In the genomic region with DNA sequence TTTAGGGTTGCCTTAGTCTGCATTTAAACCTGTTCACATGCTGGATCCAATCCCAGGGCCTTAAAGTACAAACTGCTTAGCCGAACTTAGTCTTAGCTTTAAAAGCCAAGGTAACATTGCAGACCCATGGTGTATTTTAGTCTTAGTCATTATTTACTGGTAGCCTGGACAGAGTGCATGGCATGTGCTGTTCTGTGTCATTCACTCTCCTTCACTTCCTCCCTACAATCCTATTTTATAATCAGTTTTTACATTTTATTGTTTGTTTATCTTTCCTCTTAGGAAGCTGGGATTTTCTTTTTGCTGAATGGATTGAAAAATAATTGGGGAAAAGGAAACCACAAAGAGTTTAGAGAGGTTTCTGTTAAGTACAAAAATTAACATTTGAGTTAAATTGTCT, we compare ENCODE assay signal across 34 cellular contexts. TPM values are rescaled to one million over a fixed set of nuclear protein-coding genes. Genes with fewer than 3 reads are reported as not detected.
"Had no signal": no experiment of that assay in that cellular context is flagged by ENCODE, and none has a peak within 500 bp of the region (broad histone marks: within the 10 kb centered on the region; RNA-seq: fewer than 3 reads in every experiment).

No MANE protein-coding gene starts in this region.

- FAIRE-seq: kidney, TTC549 had no signal

- H3K4me1 ChIP-seq: ascending aorta, sigmoid colon, suprapubic skin, tibial artery, upper lobe of right lung had no signal

- H3K27me3 ChIP-seq: ascending aorta, cardiac muscle cell, dorsolateral prefrontal cortex, sigmoid colon, suprapubic skin, tibial artery, upper lobe of right lung had no signal

- H3K4me3 ChIP-seq: ascending aorta, cardiac muscle cell, coronary artery, dorsolateral prefrontal cortex, sigmoid colon, suprapubic skin, tibial artery, upper lobe of right lung had no signal

- ATAC-seq: activated CD4-positive, CD25-positive, alpha-beta regulatory T cell treated with anti-CD3 and anti-CD28 coated beads, Interleukin-2, amount 50 U/mL, for 24 hours; natural killer cell treated with Interleukin-12 subunit alpha and Interleukin-12 subunit beta and Interleukin-15 and Interleukin-18, amount 100 ng/mL, for 72 hours; upper lobe of right lung had no signal

- H3K27ac ChIP-seq: ascending aorta, cardiac muscle cell, coronary artery, dorsolateral prefrontal cortex, sigmoid colon, suprapubic skin, tibial artery, upper lobe of right lung, VCaP had no signal

- DNase-seq: activated CD4-positive, alpha-beta memory T cell treated with anti-CD3 and anti-CD28 coated beads, Interleukin-2, amount 10 ng/mL, durations not matched to agents 7 days and 5 days; activated CD4-positive, alpha-beta T cell treated with anti-CD3 and anti-CD28 coated beads, Interleukin-2, amount 10 ng/mL, durations not matched to agents 24 days and 14 days; activated CD8-positive, alpha-beta memory T cell treated with anti-CD3 and anti-CD28 coated beads, Interleukin-2, amount 50 U/mL, for 48 hours; activated gamma-delta T cell; activated naive CD4-positive, alpha-beta T cell treated with anti-CD3 and anti-CD28 coated beads, Interleukin-2, amount 10 ng/mL, durations not matched to agents 7 days and 5 days; activated naive CD8-positive, alpha-beta T cell treated with anti-CD3 and anti-CD28 coated beads, Interleukin-2, amount 10 ng/mL, durations not matched to agents 7 days and 5 days; activated T-cell treated with anti-CD3 and anti-CD28 coated beads, Interleukin-2, amount 50 U/mL, for 24 hours; cerebellar nuclear complex; dorsolateral prefrontal cortex; effector memory CD4-positive, alpha-beta T cell; erythroblast; head of caudate nucleus; hypothalamus; immature natural killer cell; kidney; midbrain; retina; sigmoid colon; stimulated activated CD4-positive, alpha-beta T cell treated with anti-CD3 and anti-CD28 coated beads, Interleukin-15, amount 100 ng/mL, for 24 hours; stimulated activated CD4-positive, alpha-beta T cell treated with anti-CD3 and anti-CD28 coated beads, Interleukin-2, amount 100 ng/mL, for 24 hours; stimulated activated naive CD4-positive, alpha-beta T cell; T-helper 9 cell; tibial artery; upper lobe of right lung had no signal

- H3K9me3 ChIP-seq: ascending aorta, suprapubic skin, tibial artery, upper lobe of right lung had no signal

RNA-seq across cellular contexts. Expression of a gene that starts 29.4 kb away (rescaled TPM):
- total RNA-seq: activated CD4-positive, alpha-beta memory T cell treated with anti-CD3 and anti-CD28 coated beads, Interleukin-2, amount 10 ng/mL, durations not matched to agents 7 days and 5 days; activated CD4-positive, alpha-beta T cell treated with anti-CD3 and anti-CD28 coated beads, Interleukin-2, amount 10 ng/mL, durations not matched to agents 24 days and 14 days; activated naive CD8-positive, alpha-beta T cell treated with anti-CD3 and anti-CD28 coated beads, Interleukin-2, amount 10 ng/mL, durations not matched to agents 7 days and 5 days; ascending aorta; cardiac muscle cell; lower leg skin; natural killer cell treated with Interleukin-12 subunit alpha and Interleukin-12 subunit beta and Interleukin-15 and Interleukin-18, amount 100 ng/mL, for 72 hours; posterior vena cava; sigmoid colon; suprapubic skin; upper lobe of right lung had no signal
- polyA plus RNA-seq: immature natural killer cell, sigmoid colon had no signal
